9 cellular contexts compared by ENCODE assay signal in genomic region chr21:36422279-36423098, GRCh38. TPM values are rescaled to one million over a fixed set of nuclear protein-coding genes. Genes with fewer than 3 reads are reported as not detected.
DNase-seq lines count a peak whose midpoint lies in the region; ATAC-seq and TF ChIP-seq lines count a peak whose summit lies in the region.
"Had no signal": no experiment of that assay in that cellular context is flagged by ENCODE, and none has a peak within 500 bp of the region (broad histone marks: within the 10 kb centered on the region; RNA-seq: fewer than 3 reads in every experiment).

No MANE protein-coding gene starts in this region.

- ATAC-seq in GM18909 (IDR thresholded peaks at IDR 0.05; ENCODE audit: poor library complexity, unreplicated experiment) (no peak), GM18502 (IDR thresholded peaks at IDR 0.05; ENCODE audit: poor library complexity, unreplicated experiment) (no peak)

- H3K27ac ChIP-seq in HL-60 (replicated peaks) (no peak overlapping the region), coronary artery (no peak overlapping the region)
- H3K27ac ChIP-seq: BLaER1 had no signal

- no peaks in the 10 kb centered on the region for H3K27me3 ChIP-seq in HL-60 (ENCODE audit: insufficient read depth, poor library complexity, severe bottlenecking)
- H3K27me3 ChIP-seq: BLaER1 had no signal

- in situ Hi-C loops in SK-MEL-5 (cut with HindIII; ENCODE audit: low pct_unique_long_range_greater_than_20kb, low sequenced_read_pairs) = no loop called here

- DNase-seq in NCI-H1105 treated with DMSO at 0.1 percent for 48 hours (lab: John Stamatoyannopoulos, UW) (peak; percentile 14), NCI-H1105 (lab: John Stamatoyannopoulos, UW) (no peak), HL-60 (ENCODE audit: low read depth in 1 of 2, low spot score in 1 of 2) (peak; percentile 63 to 66), SK-MEL-5 (ENCODE audit: low read depth, low spot score) (peak; percentile 77), coronary artery (ENCODE audit: low spot score) (no peak), medulla oblongata (ENCODE audit: extremely low spot score) (peak; percentile 12)

- H3K4me3 ChIP-seq in HL-60 (replicated peaks; ENCODE audit: insufficient read depth, low read length) (no peak overlapping the region), coronary artery (no peak overlapping the region)
- H3K4me3 ChIP-seq: BLaER1 had no signal

- TF ChIP-seq CTCF in HL-60 (IDR thresholded peaks at IDR 0.05; ENCODE audit: insufficient read depth, low read length) (peak; percentile 88), coronary artery (IDR thresholded peaks at IDR 0.05) (peak; percentile 62)

RNA-seq across cellular contexts. Expression of gene CHAF1B, which starts 37.3 kb away (rescaled TPM):
- total RNA-seq in SK-MEL-5 (2014; rRNA removed; shearing (Covaris generic)) = 14.1 and 16.0 TPM in 2 replicates
- 25.0 and 31.8 TPM in 2 replicates for polyA plus RNA-seq in SK-MEL-5 (2015; cell fraction: cytosol; rRNA removed)
- polyA plus RNA-seq in SK-MEL-5 (2015; cell fraction: nucleus; rRNA removed) = 21.3 and 22.7 TPM in 2 replicates

RNA-seq across cellular contexts. Expression of gene CLDN14, which starts 57.4 kb away (rescaled TPM):
- total RNA-seq in SK-MEL-5 (2014; rRNA removed; shearing (Covaris generic)) = 12.5 and 12.9 TPM in 2 replicates
- polyA plus RNA-seq in SK-MEL-5 (2015; cell fraction: cytosol; rRNA removed) = 15.9 and 19.0 TPM in 2 replicates
- 3.1 and 5.5 TPM in 2 replicates for polyA plus RNA-seq in SK-MEL-5 (2015; cell fraction: nucleus; rRNA removed)

Comparison
In these comparisons a context has a peak if more than half of its experiments do, and no peak if none do; other contexts are left out.
1. DNase-seq: peak in NCI-H1105 treated with DMSO at 0.1 percent for 48 hours (single experiment), HL-60 (2 of 2), SK-MEL-5 (single experiment) and medulla oblongata (single experiment); none in NCI-H1105 (single experiment) and coronary artery (single experiment).